8 cellular contexts compared by ENCODE assay signal in genomic region chr19:39515551-39516191, GRCh38. TPM values are rescaled to one million over a fixed set of nuclear protein-coding genes. Genes with fewer than 3 reads are reported as not detected.
A peak's percentile ranks its signal among the peaks of the same experiment; 100 is the strongest.
DNase-seq lines count a peak whose midpoint lies in the region; FAIRE-seq and TF ChIP-seq lines count a peak whose summit lies in the region.

No MANE protein-coding gene starts in this region.

- H3K4me3 Mint-ChIP-seq in nephron, result peak overlapping the region; percentile 83 to 84 (median 83)

- H3K27me3 ChIP-seq in AG04450 (ENCODE audit: control insufficient read depth, insufficient read depth, low read length) (peaks cover 50% of the 10 kb centered on the region), HUES48 (ENCODE audit: control insufficient read depth, insufficient read depth, low read length) (peaks cover 16% of the 10 kb centered on the region), colonic mucosa (peaks cover 26% of the 10 kb centered on the region), PC-9 (ENCODE audit: insufficient read depth, low read depth) (peaks cover 3% of the 10 kb centered on the region; the same call in 1 of the 2 replicates)

- no peaks in the 10 kb centered on the region for H3K36me3 Mint-ChIP-seq in nephron (ENCODE audit: low read depth)

- no peaks in the 10 kb centered on the region for H3K9me3 Mint-ChIP-seq in nephron

- intact Hi-C loops in colonic mucosa (cut with DNase I), result no loop called here
- intact Hi-C loops in PC-9 (cut with micrococcal nuclease; ENCODE audit: unreplicated experiment), result no loop called here
- intact Hi-C loops in kidney (cut with DNase I), result no loop called here

- no peaks in the 10 kb centered on the region; the same call in 1 of the 2 replicates for H3K36me3 ChIP-seq in HUES48 (ENCODE audit: control insufficient read depth, insufficient read depth, low read length)
- no peaks in the 10 kb centered on the region for H3K36me3 ChIP-seq in colonic mucosa
- no peaks in the 10 kb centered on the region for H3K36me3 ChIP-seq in PC-9 (ENCODE audit: low read depth)
- H3K36me3 ChIP-seq in kidney (ENCODE audit: control insufficient read depth in 1 of 2, insufficient read depth in 2 of 2, low read length in 2 of 2), result no peaks in the 10 kb centered on the region

- H3K79me2 ChIP-seq in PC-9 (ENCODE audit: low read depth), result no peaks in the 10 kb centered on the region

- no peak for DNase-seq in AG04450 (ENCODE audit: low read depth, low spot score)
- no peak for DNase-seq in colonic mucosa
- no peak for DNase-seq in EL
- DNase-seq in PC-9, result no peak
- DNase-seq in kidney, result no peak
- DNase-seq in Ammon's horn (ENCODE audit: low spot score), result no peak

- TF ChIP-seq CTCF in AG04450 (IDR thresholded peaks at IDR 0.05; ENCODE audit: low read depth, low read length) (no peak), colonic mucosa (IDR thresholded peaks at IDR 0.05) (no peak), nephron (IDR thresholded peaks at IDR 0.05; ENCODE audit: unreplicated experiment in 3 of 3) (no peak), PC-9 (conservative IDR thresholded peaks at IDR 0.05) (no peak), kidney (IDR thresholded peaks at IDR 0.05; ENCODE audit: borderline replicate concordance, extremely low read depth, insufficient read depth) (no peak)

- no peak overlapping the region for H3K27ac ChIP-seq in AG04450 (ENCODE audit: low read depth, low read length)
- H3K27ac ChIP-seq in HUES48 (ENCODE audit: low read depth, low read length), result peak overlapping the region; percentile 26
- no peak overlapping the region for H3K27ac ChIP-seq in colonic mucosa
- no peak overlapping the region for H3K27ac ChIP-seq in PC-9
- no peak overlapping the region for H3K27ac ChIP-seq in kidney (ENCODE audit: low read depth in 2 of 2, low read length in 2 of 2)

- POLR2A ChIA-PET in AG04450 (lab: Yijun Ruan, JAX), result no interaction called here
- POLR2A ChIA-PET in PC-9 (lab: Charles Lee; ENCODE audit: unreplicated experiment), result interaction anchor here (0.6 kb wide), 1 partner anchor 60 kb away, joined by 13 read pairs; no protein-coding TSS in a partner anchor

- H3K9me3 ChIP-seq in AG04450 (ENCODE audit: control insufficient read depth, insufficient read depth, low read length), result no peaks in the 10 kb centered on the region; the same call in 1 of the 2 replicates
- H3K9me3 ChIP-seq in HUES48 (ENCODE audit: control insufficient read depth, insufficient read depth, low read length), result no peaks in the 10 kb centered on the region
- no peaks in the 10 kb centered on the region for H3K9me3 ChIP-seq in colonic mucosa
- no peaks in the 10 kb centered on the region for H3K9me3 ChIP-seq in PC-9 (ENCODE audit: insufficient read depth, low read depth)
- H3K9me3 ChIP-seq in kidney (ENCODE audit: control insufficient read depth in 1 of 2, low read length in 2 of 2), result no peaks in the 10 kb centered on the region

- peaks cover 71% of the 10 kb centered on the region for H3K27me3 Mint-ChIP-seq in nephron (ENCODE audit: low read depth)

- H3K9ac ChIP-seq in HUES48 (ENCODE audit: low read depth, low read length), result peak overlapping the region; percentile 59
- H3K9ac ChIP-seq in colonic mucosa (ENCODE audit: low read depth in 2 of 2, low read length in 2 of 2), result no peak overlapping the region
- H3K9ac ChIP-seq in kidney (ENCODE audit: low read length in 2 of 2), result no peak overlapping the region

- BruUV-seq in PC-9 (replicated peaks; lab: Mats Ljungman, UMichigan), result no TSS peak

- H3K27ac Mint-ChIP-seq in nephron, result peak overlapping the region in 2 of 3 experiments; percentile 38 to 48

- no peak overlapping the region for H2AFZ ChIP-seq in PC-9

- no peaks in the 10 kb centered on the region for H3K4me1 Mint-ChIP-seq in nephron

- H3F3A ChIP-seq in PC-9 (ENCODE audit: insufficient read depth, low read depth), result peaks cover 4% of the 10 kb centered on the region; the same call in 1 of the 2 replicates

- CTCF ChIA-PET in AG04450 (lab: Charles Lee), result interaction anchor here (0.6 to 1.4 kb wide), 2 partner anchors 16 to 18 kb away, joined by 4 read pairs; no protein-coding TSS in a partner anchor
- CTCF ChIA-PET in PC-9 (lab: Charles Lee), result no interaction called here

- no peaks in the 10 kb centered on the region for H3K4me1 ChIP-seq in HUES48 (ENCODE audit: control insufficient read depth, insufficient read depth, low read length)
- no peaks in the 10 kb centered on the region for H3K4me1 ChIP-seq in colonic mucosa
- H3K4me1 ChIP-seq in PC-9 (replicated peaks; ENCODE audit: insufficient read depth), result no peaks in the 10 kb centered on the region
- H3K4me1 ChIP-seq in kidney (ENCODE audit: control insufficient read depth in 1 of 2, insufficient read depth in 1 of 2, low read depth in 1 of 2, low read length in 2 of 2), result peaks cover 0 to 11% of the 10 kb centered on the region in 2 donors

- no peaks in the 10 kb centered on the region for H4K20me1 ChIP-seq in PC-9 (ENCODE audit: insufficient read depth)

- no peak overlapping the region for H3K4me2 ChIP-seq in PC-9

- FAIRE-seq in kidney (lab: Jason Lieb, UNC), result no peak

- peak overlapping the region; percentile 13 for H3K4me3 ChIP-seq in AG04450 (ENCODE audit: low read depth, low read length)
- peak overlapping the region; percentile 86 for H3K4me3 ChIP-seq in HUES48 (ENCODE audit: low read depth, low read length)
- peak overlapping the region; percentile 2 for H3K4me3 ChIP-seq in colonic mucosa
- H3K4me3 ChIP-seq in PC-9, result no peak overlapping the region
- H3K4me3 ChIP-seq in kidney (ENCODE audit: low read length in 2 of 2), result no peak overlapping the region

- no peaks in the 10 kb centered on the region for H3K9me2 ChIP-seq in PC-9 (ENCODE audit: insufficient read depth)

RNA-seq across cellular contexts. Expression of gene SELENOV, which starts 0.7 kb away (rescaled TPM):
- polyA plus RNA-seq in AG04450 (2011; rRNA removed) (not detected in 2 replicates), kidney (ENCODE audit: insufficient read depth, low read depth, low replicate concordance) (not detected)
- polyA minus RNA-seq in AG04450 (2011; rRNA and poly(A)+ RNA removed), result not detected in 2 replicates
- total RNA-seq in colonic mucosa (not detected), PC-9 (2021) (0.35 TPM in 1 of 2 replicates, not detected in the other), kidney (not detected)

RNA-seq across cellular contexts. Expression of gene DLL3, which starts 16.9 kb away (rescaled TPM):
- polyA plus RNA-seq in AG04450 (2011; rRNA removed) (0.47 and 0.58 TPM in 2 replicates), kidney (ENCODE audit: insufficient read depth, low read depth, low replicate concordance) (0.17 TPM)
- 0.18 TPM in 1 of 2 replicates, not detected in the other for polyA minus RNA-seq in AG04450 (2011; rRNA and poly(A)+ RNA removed)
- total RNA-seq in colonic mucosa (not detected), PC-9 (2021) (1.4 and 3.6 TPM in 2 replicates), kidney (0.13 TPM)

RNA-seq across cellular contexts. Expression of gene EID2B, which starts 17.0 kb away (rescaled TPM):
- polyA plus RNA-seq in AG04450 (2011; rRNA removed) (2.3 and 3.1 TPM in 2 replicates), kidney (ENCODE audit: insufficient read depth, low read depth, low replicate concordance) (4.6 TPM)
- 0.70 and 1.1 TPM in 2 replicates for polyA minus RNA-seq in AG04450 (2011; rRNA and poly(A)+ RNA removed)
- total RNA-seq in colonic mucosa (under 1 TPM; 0.22 to 0.56 TPM), PC-9 (2021) (2.3 and 3.4 TPM in 2 replicates), kidney (3.3 TPM)

RNA-seq across cellular contexts. Expression of gene EID2, which starts 24.3 kb away (rescaled TPM):
- polyA plus RNA-seq in AG04450 (2011; rRNA removed) (11.3 and 11.5 TPM in 2 replicates), kidney (ENCODE audit: insufficient read depth, low read depth, low replicate concordance) (17.0 TPM)
- polyA minus RNA-seq in AG04450 (2011; rRNA and poly(A)+ RNA removed), result 3.1 and 4.2 TPM in 2 replicates
- total RNA-seq in colonic mucosa (10 to 100 TPM; 11.4 to 11.9 TPM), PC-9 (2021) (14.6 TPM in 2 replicates), kidney (12.0 TPM)

RNA-seq across cellular contexts. Expression of gene TIMM50, which starts 35.0 kb away (rescaled TPM):
- 58.9 and 75.0 TPM in 2 replicates for polyA plus RNA-seq in AG04450 (2011; rRNA removed)
- polyA minus RNA-seq in AG04450 (2011; rRNA and poly(A)+ RNA removed), result 66.5 and 67.2 TPM in 2 replicates
- 10 to 100 TPM; 45.7 to 83.9 TPM for total RNA-seq in colonic mucosa
- total RNA-seq in PC-9 (2021), result 85.5 and 95.9 TPM in 2 replicates
- total RNA-seq in kidney, result 52.4 TPM
- polyA plus RNA-seq in kidney (ENCODE audit: insufficient read depth, low read depth, low replicate concordance), result 74.4 TPM

Comparison
In these comparisons a context has a peak if more than half of its experiments do, and no peak if none do; other contexts are left out.
1. H3K4me3 ChIP-seq: peak in AG04450 (single experiment), HUES48 (single experiment) and colonic mucosa (single experiment); none in PC-9 (single experiment) and kidney (0 of 2).